20 cellular contexts compared by ENCODE assay signal in the genomic region with DNA sequence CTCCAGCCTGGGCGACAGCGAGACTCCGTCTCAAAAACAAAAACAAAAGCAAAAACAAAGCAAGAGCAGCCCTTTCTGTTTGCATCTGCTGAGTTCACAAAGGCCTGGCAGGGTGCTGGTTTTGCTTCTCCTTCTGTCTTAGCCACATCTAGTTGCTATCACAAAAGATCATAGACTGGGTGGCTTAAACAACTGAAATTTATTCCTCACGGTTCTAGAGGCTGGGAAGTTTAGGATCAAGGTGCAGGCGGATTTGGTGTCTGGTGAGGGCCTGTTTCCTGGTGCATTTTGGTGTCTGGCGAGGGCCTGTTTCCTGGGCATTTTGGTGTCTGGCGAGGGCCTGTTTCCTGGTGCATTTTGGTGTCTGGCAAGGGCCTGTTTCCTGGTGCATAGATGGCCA.
A peak's percentile ranks its signal among the peaks of the same experiment; 100 is the strongest.
DNase-seq lines count a peak whose midpoint lies in the region; ATAC-seq and TF ChIP-seq lines count a peak whose summit lies in the region.
"Had no signal": no experiment of that assay in that cellular context is flagged by ENCODE, and none has a peak within 500 bp of the region (broad histone marks: within the 10 kb centered on the region; RNA-seq: fewer than 3 reads in every experiment).

No MANE protein-coding gene starts in this region.

- H4K20me1 ChIP-seq in neural progenitor cell (ENCODE audit: low read depth) = no peaks in the 10 kb centered on the region
- H4K20me1 ChIP-seq: BLaER1 treated with 17β-estradiol and CSF1 and Interleukin-3, amounts not matched to agents 10 nM and 100 nM had no signal

- H3K4me1 ChIP-seq in colonic mucosa (no peaks in the 10 kb centered on the region), neural progenitor cell (peaks cover 19% of the 10 kb centered on the region)
- H3K4me1 ChIP-seq: A549; BLaER1 treated with 17β-estradiol and CSF1 and Interleukin-3, amounts not matched to agents 10 nM and 100 nM had no signal

- H3K36me3 Mint-ChIP-seq in neural progenitor cell = no peaks in the 10 kb centered on the region
- H3K36me3 Mint-ChIP-seq: CD8-positive, alpha-beta T cell had no signal

- H3K9me3 ChIP-seq in colonic mucosa (no peaks in the 10 kb centered on the region), neural progenitor cell (ENCODE audit: low read depth) (no peaks in the 10 kb centered on the region)
- H3K9me3 ChIP-seq: A549; BLaER1 treated with 17β-estradiol and CSF1 and Interleukin-3, amounts not matched to agents 10 nM and 100 nM had no signal

- peak overlapping the region; percentile 51 for H3K4me2 ChIP-seq in neural progenitor cell
- H3K4me2 ChIP-seq: A549; BLaER1 treated with 17β-estradiol and CSF1 and Interleukin-3, amounts not matched to agents 10 nM and 100 nM had no signal

- H3K4me3 Mint-ChIP-seq in neural progenitor cell = no peak overlapping the region
- H3K4me3 Mint-ChIP-seq: CD8-positive, alpha-beta T cell; HFFc6 had no signal

- H3K27me3 Mint-ChIP-seq in neural progenitor cell (ENCODE audit: insufficient read depth, low read depth) = peaks cover 10% of the 10 kb centered on the region

- ATAC-seq in GM18868 (IDR thresholded peaks at IDR 0.05; ENCODE audit: unreplicated experiment) (no peak), GM19467 (IDR thresholded peaks at IDR 0.05; ENCODE audit: unreplicated experiment) (no peak)
- ATAC-seq: A549; CD8-positive, alpha-beta T cell; GM12878 had no signal

- intact Hi-C loops in colonic mucosa (cut with DNase I) = no loop called here

- H3K27me3 ChIP-seq in colonic mucosa (no peaks in the 10 kb centered on the region), neural progenitor cell (no peaks in the 10 kb centered on the region)
- H3K27me3 ChIP-seq: BLaER1 treated with 17β-estradiol and CSF1 and Interleukin-3, amounts not matched to agents 10 nM and 100 nM had no signal

- H3K79me2 ChIP-seq in neural progenitor cell (ENCODE audit: low read depth) = no peaks in the 10 kb centered on the region

- H3F3A ChIP-seq in neural progenitor cell (ENCODE audit: low read depth) = peaks cover 11% of the 10 kb centered on the region

- no peak overlapping the region for H3K27ac ChIP-seq in colonic mucosa
- no peak overlapping the region for H3K27ac ChIP-seq in neural progenitor cell
- H3K27ac ChIP-seq: 22Rv1; BLaER1 treated with 17β-estradiol and CSF1 and Interleukin-3, amounts not matched to agents 10 nM and 100 nM; HL-60 had no signal

- peak; percentile 28 for DNase-seq in NCI-H345 (lab: John Stamatoyannopoulos, UW)
- DNase-seq in NCI-H345 treated with DMSO at 0.1 percent for 48 hours (lab: John Stamatoyannopoulos, UW; ENCODE audit: unreplicated experiment) = no peak
- DNase-seq in colonic mucosa = peak; percentile 3
- peak; percentile 37 for DNase-seq in neural progenitor cell (ENCODE audit: low spot score)
- no peak for DNase-seq in AML-193 (lab: John Stamatoyannopoulos, UW)
- DNase-seq: CD8-positive, alpha-beta T cell; DMS 273 treated with DMSO at 0.1 percent for 48 hours; DMS53; DND-41; EL; GM23248; HCEC 1CT; HFFc6 had no signal

- TF ChIP-seq CTCF in colonic mucosa (IDR thresholded peaks at IDR 0.05) (no peak), neural progenitor cell (IDR thresholded peaks at IDR 0.05) (no peak)

- H2AFZ ChIP-seq in neural progenitor cell (replicated peaks) = no peak overlapping the region

- peaks cover 29% of the 10 kb centered on the region for H3K4me1 Mint-ChIP-seq in neural progenitor cell

- H3K27ac Mint-ChIP-seq in neural progenitor cell = no peak overlapping the region
- H3K27ac Mint-ChIP-seq: CD8-positive, alpha-beta T cell had no signal

- no peak overlapping the region for H3K4me3 ChIP-seq in colonic mucosa
- H3K4me3 ChIP-seq in neural progenitor cell = no peak overlapping the region
- H3K4me3 ChIP-seq: A549; BLaER1 treated with 17β-estradiol and CSF1 and Interleukin-3, amounts not matched to agents 10 nM and 100 nM; GM12878; GM23248 had no signal

- no peaks in the 10 kb centered on the region for H3K9me3 Mint-ChIP-seq in neural progenitor cell
- H3K9me3 Mint-ChIP-seq: CD8-positive, alpha-beta T cell; HFFc6 had no signal

- H3K36me3 ChIP-seq in colonic mucosa = no peaks in the 10 kb centered on the region
- no peaks in the 10 kb centered on the region for H3K36me3 ChIP-seq in neural progenitor cell
- H3K36me3 ChIP-seq: BLaER1 treated with 17β-estradiol and CSF1 and Interleukin-3, amounts not matched to agents 10 nM and 100 nM had no signal

- no peak overlapping the region for H3K9ac ChIP-seq in colonic mucosa (ENCODE audit: low read depth in 2 of 2, low read length in 2 of 2)
- no peak overlapping the region for H3K9ac ChIP-seq in neural progenitor cell
- H3K9ac ChIP-seq: BLaER1 treated with 17β-estradiol and CSF1 and Interleukin-3, amounts not matched to agents 10 nM and 100 nM; GM23248 had no signal

Comparison
In these comparisons a context has a peak if more than half of its experiments do, and no peak if none do; other contexts are left out.
1. DNase-seq: peak in NCI-H345 (single experiment), colonic mucosa (single experiment) and neural progenitor cell (single experiment); none in NCI-H345 treated with DMSO at 0.1 percent for 48 hours (single experiment) and AML-193 (0 of 2).